8 cellular contexts compared by ENCODE assay signal in genomic region chr10:122373713-122374112, GRCh38. TPM values are rescaled to one million over a fixed set of nuclear protein-coding genes. Genes with fewer than 3 reads are reported as not detected.
DNase-seq lines count a peak whose midpoint lies in the region; ATAC-seq and TF ChIP-seq lines count a peak whose summit lies in the region.

No MANE protein-coding gene starts in this region.

- H3K4me1 ChIP-seq in subcutaneous abdominal adipose tissue (ENCODE audit: control insufficient read depth in 5 of 5, insufficient read depth in 5 of 5, low read length in 5 of 5), result peaks cover 2 to 30% (median 29%) of the 10 kb centered on the region in 5 donors

- peak overlapping the region; percentile 9 to 87 (median 76) for H3K9ac ChIP-seq in subcutaneous abdominal adipose tissue (ENCODE audit: low read length in 5 of 5)

- H3K36me3 ChIP-seq in kidney epithelial cell (ENCODE audit: control insufficient read depth, insufficient read depth, low read length) (no peaks in the 10 kb centered on the region), subcutaneous abdominal adipose tissue (ENCODE audit: control insufficient read depth in 5 of 5, insufficient read depth in 5 of 5, low read length in 5 of 5) (no peaks in the 10 kb centered on the region)

- H3K27me3 Mint-ChIP-seq in stimulated activated naive CD8-positive, alpha-beta T cell treated with anti-CD3 and anti-CD28 coated beads, Interleukin-15, Interleukin-2, amounts not matched to agents 100 ng/mL and 50 ng/mL, for 24 hours, result peaks cover 29% of the 10 kb centered on the region

- H3K9me3 ChIP-seq in subcutaneous abdominal adipose tissue (ENCODE audit: control insufficient read depth in 5 of 5, low read length in 5 of 5), result no peaks in the 10 kb centered on the region

- H3K4me1 Mint-ChIP-seq in stimulated activated naive CD8-positive, alpha-beta T cell treated with anti-CD3 and anti-CD28 coated beads, Interleukin-15, Interleukin-2, amounts not matched to agents 100 ng/mL and 50 ng/mL, for 24 hours (ENCODE audit: low read depth), result peaks cover 46% of the 10 kb centered on the region

- peak overlapping the region; percentile 66 for H3K27ac ChIP-seq in subcutaneous abdominal adipose tissue (ENCODE audit: low read depth, low read length)

- TF ChIP-seq CTCF in kidney epithelial cell (IDR thresholded peaks at IDR 0.05; ENCODE audit: insufficient read depth, low read length, poor library complexity, severe bottlenecking), result no peak

- H3K27me3 ChIP-seq in kidney epithelial cell (ENCODE audit: control insufficient read depth, insufficient read depth, low read length), result no peaks in the 10 kb centered on the region
- no peaks in the 10 kb centered on the region for H3K27me3 ChIP-seq in subcutaneous abdominal adipose tissue (ENCODE audit: control insufficient read depth in 5 of 5, insufficient read depth in 4 of 5, low read length in 5 of 5)

- H3K4me3 Mint-ChIP-seq in stimulated activated naive CD8-positive, alpha-beta T cell treated with anti-CD3 and anti-CD28 coated beads, Interleukin-15, Interleukin-2, amounts not matched to agents 100 ng/mL and 50 ng/mL, for 24 hours, result peak overlapping the region; percentile 85

- H3K36me3 Mint-ChIP-seq in stimulated activated naive CD8-positive, alpha-beta T cell treated with anti-CD3 and anti-CD28 coated beads, Interleukin-15, Interleukin-2, amounts not matched to agents 100 ng/mL and 50 ng/mL, for 24 hours (ENCODE audit: low read depth), result no peaks in the 10 kb centered on the region

- no peak for ATAC-seq in stimulated activated naive CD8-positive, alpha-beta T cell treated with anti-CD3 and anti-CD28 coated beads, Interleukin-15, Interleukin-2, amounts not matched to agents 100 U/mL and 50 U/mL, for 24 hours
- ATAC-seq in HG03108 (IDR thresholded peaks at IDR 0.05; ENCODE audit: unreplicated experiment) (no peak), HG02938 (IDR thresholded peaks at IDR 0.05; ENCODE audit: unreplicated experiment) (no peak)

- peak overlapping the region; percentile 54 for H3K27ac Mint-ChIP-seq in stimulated activated naive CD8-positive, alpha-beta T cell treated with anti-CD3 and anti-CD28 coated beads, Interleukin-15, Interleukin-2, amounts not matched to agents 100 ng/mL and 50 ng/mL, for 24 hours

- no peak for DNase-seq in stimulated activated naive CD8-positive, alpha-beta T cell treated with anti-CD3 and anti-CD28 coated beads, Interleukin-15, Interleukin-2, amounts not matched to agents 100 U/mL and 50 U/mL, for 24 hours
- DNase-seq in astrocyte of the hippocampus (ENCODE audit: low read depth, low spot score), result peak; percentile 57
- no peak for DNase-seq in kidney epithelial cell (ENCODE audit: low read depth)
- no peak for DNase-seq in superior temporal gyrus (ENCODE audit: extremely low spot score)

- H3K4me3 ChIP-seq in kidney epithelial cell (ENCODE audit: low read depth, low read length) (peak overlapping the region; percentile 97), subcutaneous abdominal adipose tissue (ENCODE audit: low read depth in 1 of 5, low read length in 5 of 5) (peak overlapping the region; percentile 69 to 93 (median 86))

- H3K9me3 Mint-ChIP-seq in stimulated activated naive CD8-positive, alpha-beta T cell treated with anti-CD3 and anti-CD28 coated beads, Interleukin-15, Interleukin-2, amounts not matched to agents 100 ng/mL and 50 ng/mL, for 24 hours, result no peaks in the 10 kb centered on the region

RNA-seq across cellular contexts. Expression of gene PLEKHA1, which starts 0.8 kb away (rescaled TPM):
- total RNA-seq in kidney epithelial cell, result 42.5 and 48.7 TPM in 2 replicates
